11 cellular contexts compared by ENCODE assay signal in genomic region chr1:62321438-62321837, GRCh38. TPM values are rescaled to one million over a fixed set of nuclear protein-coding genes. Genes with fewer than 3 reads are reported as not detected.
DNase-seq lines count a peak whose midpoint lies in the region; ATAC-seq and TF ChIP-seq lines count a peak whose summit lies in the region.
"Had no signal": no experiment of that assay in that cellular context is flagged by ENCODE, and none has a peak within 500 bp of the region (broad histone marks: within the 10 kb centered on the region; RNA-seq: fewer than 3 reads in every experiment).

No MANE protein-coding gene starts in this region.

- peaks cover 54% of the 10 kb centered on the region for H3K27me3 Mint-ChIP-seq in stimulated activated naive CD8-positive, alpha-beta T cell treated with anti-CD3 and anti-CD28 coated beads, Interleukin-15, amount 100 ng/mL, for 72 hours
- H3K27me3 Mint-ChIP-seq in activated T-helper 1 cell treated with anti-CD3 and anti-CD28 coated beads, Interleukin-12 subunit alpha, Interleukin-12 subunit beta, Interleukin-2, Interleukin-4 antibody, amounts not matched to agents 30 ng/mL and 10 ng/mL and 1 ng/mL, durations not matched to agents 14 hours and 24 hours and 36 hours (ENCODE audit: insufficient read depth) = peaks cover 28% of the 10 kb centered on the region
- H3K27me3 Mint-ChIP-seq in stimulated activated memory B cell treated with anti-CD40 and anti-IgM and Interleukin-4, amounts not matched to agents 10 μg/mL and 1 μg/mL and 100 μg/mL, for 72 hours = peaks cover 36% of the 10 kb centered on the region

- H3K4me3 Mint-ChIP-seq in stimulated activated naive CD8-positive, alpha-beta T cell treated with anti-CD3 and anti-CD28 coated beads, Interleukin-15, amount 100 ng/mL, for 72 hours = no peak overlapping the region
- no peak overlapping the region for H3K4me3 Mint-ChIP-seq in activated T-helper 1 cell treated with anti-CD3 and anti-CD28 coated beads, Interleukin-12 subunit alpha, Interleukin-12 subunit beta, Interleukin-2, Interleukin-4 antibody, amounts not matched to agents 30 ng/mL and 10 ng/mL and 1 ng/mL, durations not matched to agents 14 hours and 24 hours and 36 hours
- H3K4me3 Mint-ChIP-seq in stimulated activated memory B cell treated with anti-CD40 and anti-IgM and Interleukin-4, amounts not matched to agents 10 μg/mL and 1 μg/mL and 100 μg/mL, for 72 hours = no peak overlapping the region
- H3K4me3 Mint-ChIP-seq: T-cell had no signal

- intact Hi-C loops in activated T-helper 1 cell treated with anti-CD3 and anti-CD28 coated beads, Interleukin-12 subunit alpha, Interleukin-12 subunit beta, Interleukin-2, Interleukin-4 antibody, amounts not matched to agents 30 ng/mL and 10 ng/mL and 1 ng/mL, durations not matched to agents 14 hours and 24 hours and 36 hours (cut with micrococcal nuclease) = no loop called here
- intact Hi-C loops in sciatic nerve (cut with DNase I) = no loop called here

- H3K27ac Mint-ChIP-seq in stimulated activated naive CD8-positive, alpha-beta T cell treated with anti-CD3 and anti-CD28 coated beads, Interleukin-15, amount 100 ng/mL, for 72 hours = no peak overlapping the region
- H3K27ac Mint-ChIP-seq in activated T-helper 1 cell treated with anti-CD3 and anti-CD28 coated beads, Interleukin-12 subunit alpha, Interleukin-12 subunit beta, Interleukin-2, Interleukin-4 antibody, amounts not matched to agents 30 ng/mL and 10 ng/mL and 1 ng/mL, durations not matched to agents 14 hours and 24 hours and 36 hours = no peak overlapping the region
- no peak overlapping the region for H3K27ac Mint-ChIP-seq in stimulated activated memory B cell treated with anti-CD40 and anti-IgM and Interleukin-4, amounts not matched to agents 10 μg/mL and 1 μg/mL and 100 μg/mL, for 72 hours
- H3K27ac Mint-ChIP-seq: T-cell had no signal

- peak overlapping the region; percentile 49 for H3K27ac ChIP-seq in foreskin keratinocyte
- H3K27ac ChIP-seq: BLaER1 had no signal

- TF ChIP-seq CTCF in foreskin keratinocyte (conservative IDR thresholded peaks at IDR 0.05) = no peak

- DNase-seq in stimulated activated naive CD8-positive, alpha-beta T cell treated with anti-CD3 and anti-CD28 coated beads, Interleukin-15, Interleukin-2, amounts not matched to agents 100 U/mL and 50 U/mL, for 24 hours = no peak
- no peak for DNase-seq in stimulated activated naive CD8-positive, alpha-beta T cell treated with anti-CD3 and anti-CD28 coated beads, Interleukin-15, amount 100 ng/mL, for 72 hours
- DNase-seq in T1000 (lab: John Stamatoyannopoulos, UW) (peak; percentile 56), foreskin keratinocyte (peak; percentile 88 to 93), sciatic nerve (ENCODE audit: low spot score) (no peak), NOMO-1 treated with DMSO at 0.1 percent for 48 hours (lab: John Stamatoyannopoulos, UW; ENCODE audit: unreplicated experiment) (no peak)
- DNase-seq in activated T-helper 1 cell treated with anti-CD3 and anti-CD28 coated beads, Interleukin-12 subunit alpha, Interleukin-12 subunit beta, Interleukin-2, Interleukin-4 antibody, amounts not matched to agents 30 ng/mL and 10 ng/mL and 1 ng/mL, durations not matched to agents 14 hours and 24 hours and 36 hours (ENCODE audit: low spot score) = no peak
- DNase-seq: T-cell had no signal

- H3K36me3 Mint-ChIP-seq in activated T-helper 1 cell treated with anti-CD3 and anti-CD28 coated beads, Interleukin-12 subunit alpha, Interleukin-12 subunit beta, Interleukin-2, Interleukin-4 antibody, amounts not matched to agents 30 ng/mL and 10 ng/mL and 1 ng/mL, durations not matched to agents 14 hours and 24 hours and 36 hours (ENCODE audit: low read depth) = no peaks in the 10 kb centered on the region
- no peaks in the 10 kb centered on the region for H3K36me3 Mint-ChIP-seq in stimulated activated memory B cell treated with anti-CD40 and anti-IgM and Interleukin-4, amounts not matched to agents 10 μg/mL and 1 μg/mL and 100 μg/mL, for 72 hours
- H3K36me3 Mint-ChIP-seq: T-cell had no signal

- ATAC-seq in stimulated activated naive CD8-positive, alpha-beta T cell treated with anti-CD3 and anti-CD28 coated beads, Interleukin-15, Interleukin-2, amounts not matched to agents 100 U/mL and 50 U/mL, for 24 hours = peak; percentile 50
- ATAC-seq in stimulated activated naive CD8-positive, alpha-beta T cell treated with anti-CD3 and anti-CD28 coated beads, Interleukin-15, amount 100 ng/mL, for 72 hours = no peak
- ATAC-seq in foreskin keratinocyte (peak; percentile 94), sciatic nerve (no peak)
- no peak for ATAC-seq in stimulated activated memory B cell treated with anti-CD40 and anti-IgM and Interleukin-4, amounts not matched to agents 10 μg/mL and 1 μg/mL and 100 μg/mL, for 72 hours
- ATAC-seq: T-cell had no signal

- peaks cover 19% of the 10 kb centered on the region for H3K4me1 ChIP-seq in foreskin keratinocyte
- H3K4me1 ChIP-seq: BLaER1 had no signal

- peaks cover 38% of the 10 kb centered on the region for H3K27me3 ChIP-seq in foreskin keratinocyte

- H3K4me1 Mint-ChIP-seq in stimulated activated naive CD8-positive, alpha-beta T cell treated with anti-CD3 and anti-CD28 coated beads, Interleukin-15, amount 100 ng/mL, for 72 hours = no peaks in the 10 kb centered on the region
- no peaks in the 10 kb centered on the region for H3K4me1 Mint-ChIP-seq in activated T-helper 1 cell treated with anti-CD3 and anti-CD28 coated beads, Interleukin-12 subunit alpha, Interleukin-12 subunit beta, Interleukin-2, Interleukin-4 antibody, amounts not matched to agents 30 ng/mL and 10 ng/mL and 1 ng/mL, durations not matched to agents 14 hours and 24 hours and 36 hours (ENCODE audit: low read depth)
- H3K4me1 Mint-ChIP-seq in stimulated activated memory B cell treated with anti-CD40 and anti-IgM and Interleukin-4, amounts not matched to agents 10 μg/mL and 1 μg/mL and 100 μg/mL, for 72 hours = no peaks in the 10 kb centered on the region

- no peaks in the 10 kb centered on the region for H3K9me3 Mint-ChIP-seq in stimulated activated naive CD8-positive, alpha-beta T cell treated with anti-CD3 and anti-CD28 coated beads, Interleukin-15, amount 100 ng/mL, for 72 hours
- H3K9me3 Mint-ChIP-seq in activated T-helper 1 cell treated with anti-CD3 and anti-CD28 coated beads, Interleukin-12 subunit alpha, Interleukin-12 subunit beta, Interleukin-2, Interleukin-4 antibody, amounts not matched to agents 30 ng/mL and 10 ng/mL and 1 ng/mL, durations not matched to agents 14 hours and 24 hours and 36 hours = no peaks in the 10 kb centered on the region
- H3K9me3 Mint-ChIP-seq in stimulated activated memory B cell treated with anti-CD40 and anti-IgM and Interleukin-4, amounts not matched to agents 10 μg/mL and 1 μg/mL and 100 μg/mL, for 72 hours = no peaks in the 10 kb centered on the region
- H3K9me3 Mint-ChIP-seq: T-cell had no signal

RNA-seq across cellular contexts. Expression of gene KANK4, which starts 2.2 kb away (rescaled TPM):
- total RNA-seq in foreskin keratinocyte (under 0.01 and 0.20 TPM in 2 replicates), sciatic nerve (69.9 TPM)
- 0.03 TPM in 1 of 2 replicates, not detected in the other for polyA plus RNA-seq in foreskin keratinocyte
- total RNA-seq in activated T-helper 1 cell treated with anti-CD3 and anti-CD28 coated beads, Interleukin-12 subunit alpha, Interleukin-12 subunit beta, Interleukin-2, Interleukin-4 antibody, amounts not matched to agents 30 ng/mL and 10 ng/mL and 1 ng/mL, durations not matched to agents 14 hours and 24 hours and 36 hours = not detected in 2 replicates
- total RNA-seq: glomerular endothelial cell, T-cell had no signal

Comparison
In these comparisons a context has a peak if more than half of its experiments do, and no peak if none do; other contexts are left out.
1. ATAC-seq: peak in stimulated activated naive CD8-positive, alpha-beta T cell treated with anti-CD3 and anti-CD28 coated beads, Interleukin-15, Interleukin-2, amounts not matched to agents 100 U/mL and 50 U/mL, for 24 hours (single experiment) and foreskin keratinocyte (single experiment); none in stimulated activated naive CD8-positive, alpha-beta T cell treated with anti-CD3 and anti-CD28 coated beads, Interleukin-15, amount 100 ng/mL, for 72 hours (single experiment), sciatic nerve (single experiment) and stimulated activated memory B cell treated with anti-CD40 and anti-IgM and Interleukin-4, amounts not matched to agents 10 μg/mL and 1 μg/mL and 100 μg/mL, for 72 hours (single experiment).
2. DNase-seq: peak in T1000 (single experiment) and foreskin keratinocyte (2 of 2); none in stimulated activated naive CD8-positive, alpha-beta T cell treated with anti-CD3 and anti-CD28 coated beads, Interleukin-15, Interleukin-2, amounts not matched to agents 100 U/mL and 50 U/mL, for 24 hours (single experiment), stimulated activated naive CD8-positive, alpha-beta T cell treated with anti-CD3 and anti-CD28 coated beads, Interleukin-15, amount 100 ng/mL, for 72 hours (0 of 2), activated T-helper 1 cell treated with anti-CD3 and anti-CD28 coated beads, Interleukin-12 subunit alpha, Interleukin-12 subunit beta, Interleukin-2, Interleukin-4 antibody, amounts not matched to agents 30 ng/mL and 10 ng/mL and 1 ng/mL, durations not matched to agents 14 hours and 24 hours and 36 hours (single experiment), sciatic nerve (single experiment) and NOMO-1 treated with DMSO at 0.1 percent for 48 hours (single experiment).
3. RNA of gene KANK4, which starts 2.2 kb away (total RNA-seq): 69.9 TPM in sciatic nerve (single experiment); not detected in activated T-helper 1 cell treated with anti-CD3 and anti-CD28 coated beads, Interleukin-12 subunit alpha, Interleukin-12 subunit beta, Interleukin-2, Interleukin-4 antibody, amounts not matched to agents 30 ng/mL and 10 ng/mL and 1 ng/mL, durations not matched to agents 14 hours and 24 hours and 36 hours and under 0.01 to 0.20 TPM in foreskin keratinocyte; every median in the first group is over 10 times any median in the second.